In genomic region chr3:54785976-54786375, GRCh38 we compare ENCODE assay signal across 27 cellular contexts.
"Had no signal": no experiment of that assay in that cellular context is flagged by ENCODE, and none has a peak within 500 bp of the region (broad histone marks: within the 10 kb centered on the region; RNA-seq: fewer than 3 reads in every experiment).

No MANE protein-coding gene starts in this region.

- H3K9me3 ChIP-seq: suprapubic skin, testis, thyroid gland, tibial artery, tibial nerve, transverse colon, upper lobe of left lung, upper lobe of right lung, uterus, vagina had no signal

- H3K36me3 ChIP-seq: stomach, suprapubic skin, thoracic aorta, thyroid gland, tibial artery, tibial nerve, transverse colon, upper lobe of left lung, upper lobe of right lung, uterus, vagina had no signal

- H3K4me1 Mint-ChIP-seq: stimulated activated effector memory CD8-positive, alpha-beta T cell treated with anti-CD3 and anti-CD28 coated beads, Interleukin-12 subunit alpha, Interleukin-12 subunit beta, amount 100 ng/mL, for 72 hours; stimulated activated naive B cell treated with anti-CD40 and anti-IgM and Interleukin-4, amounts not matched to agents 10 μg/mL and 1 μg/mL and 100 μg/mL, for 72 hours; stimulated activated naive CD8-positive, alpha-beta T cell treated with anti-CD3 and anti-CD28 coated beads, Interleukin-15, amount 100 ng/mL, for 72 hours had no signal

- H3K27ac ChIP-seq: stomach, suprapubic skin, testis, thoracic aorta, thyroid gland, tibial artery, tibial nerve, transverse colon, upper lobe of left lung, upper lobe of right lung, uterus, vagina had no signal

- H3K27me3 Mint-ChIP-seq: stimulated activated naive B cell treated with anti-CD40 and anti-IgM and Interleukin-4, amounts not matched to agents 10 μg/mL and 1 μg/mL and 100 μg/mL, for 72 hours; stimulated activated naive CD8-positive, alpha-beta T cell treated with anti-CD3 and anti-CD28 coated beads, Interleukin-15, amount 100 ng/mL, for 72 hours; stimulated activated naive CD8-positive, alpha-beta T cell treated with anti-CD3 and anti-CD28 coated beads, Interleukin-15, Interleukin-2, amounts not matched to agents 100 ng/mL and 50 ng/mL, for 24 hours had no signal

- H3K36me3 Mint-ChIP-seq: stimulated activated effector memory CD8-positive, alpha-beta T cell treated with anti-CD3 and anti-CD28 coated beads, Interleukin-12 subunit alpha, Interleukin-12 subunit beta, amount 100 ng/mL, for 72 hours; stimulated activated naive B cell treated with anti-CD40 and anti-IgM and Interleukin-4, amounts not matched to agents 10 μg/mL and 1 μg/mL and 100 μg/mL, for 72 hours; type B pancreatic cell had no signal

- DNase-seq: stimulated activated CD4-positive, alpha-beta T cell treated with anti-CD3 and anti-CD28 coated beads, Interleukin-2, amount 100 ng/mL, for 48 hours; stimulated activated CD4-positive, alpha-beta T cell treated with anti-CD3 and anti-CD28 coated beads, Interleukin-4, amount 100 ng/mL, for 1 hour; stimulated activated CD4-positive, alpha-beta T cell treated with anti-CD3 and anti-CD28 coated beads, Interleukin-4, amount 100 ng/mL, for 24 hours; stimulated activated CD4-positive, alpha-beta T cell treated with anti-CD3 and anti-CD28 coated beads, Interleukin-4, amount 100 ng/mL, for 4 hours; stimulated activated CD8-positive, alpha-beta memory T cell treated with anti-CD3 and anti-CD28 coated beads, Interleukin-4, amount 100 ng/mL, for 48 hours; stimulated activated naive B cell treated with anti-CD40 and anti-IgM and Interleukin-4, amounts not matched to agents 10 μg/mL and 1 μg/mL and 100 μg/mL, for 72 hours; stimulated activated naive CD4-positive, alpha-beta T cell; stimulated activated naive CD4-positive, alpha-beta T cell treated with Interleukin-2 at 50 U/mL for 16 hours; stimulated activated naive CD8-positive, alpha-beta T cell treated with anti-CD3 and anti-CD28 coated beads, Interleukin-15, amount 100 ng/mL, for 72 hours; stimulated activated naive CD8-positive, alpha-beta T cell treated with anti-CD3 and anti-CD28 coated beads, Interleukin-15, Interleukin-2, amounts not matched to agents 100 U/mL and 50 U/mL, for 24 hours; stomach; substantia nigra; testis; thyroid gland; tibial artery; transverse colon; trophoblast cell; upper lobe of left lung; upper lobe of right lung; uterus had no signal

- H3K4me3 ChIP-seq: stomach, suprapubic skin, testis, thoracic aorta, thyroid gland, tibial artery, tibial nerve, transverse colon, upper lobe of left lung, upper lobe of right lung, uterus, vagina had no signal

- H3K9me3 Mint-ChIP-seq: stimulated activated naive CD8-positive, alpha-beta T cell treated with anti-CD3 and anti-CD28 coated beads, Interleukin-15, Interleukin-2, amounts not matched to agents 100 ng/mL and 50 ng/mL, for 24 hours had no signal

- H3K4me3 Mint-ChIP-seq: stimulated activated effector memory CD8-positive, alpha-beta T cell treated with anti-CD3 and anti-CD28 coated beads, Interleukin-12 subunit alpha, Interleukin-12 subunit beta, amount 100 ng/mL, for 72 hours; stimulated activated naive B cell treated with anti-CD40 and anti-IgM and Interleukin-4, amounts not matched to agents 10 μg/mL and 1 μg/mL and 100 μg/mL, for 72 hours; stimulated activated naive CD8-positive, alpha-beta T cell treated with anti-CD3 and anti-CD28 coated beads, Interleukin-15, amount 100 ng/mL, for 72 hours; stimulated activated naive CD8-positive, alpha-beta T cell treated with anti-CD3 and anti-CD28 coated beads, Interleukin-15, Interleukin-2, amounts not matched to agents 100 ng/mL and 50 ng/mL, for 24 hours; type B pancreatic cell had no signal

- H3K27ac Mint-ChIP-seq: stimulated activated effector memory CD8-positive, alpha-beta T cell treated with anti-CD3 and anti-CD28 coated beads, Interleukin-12 subunit alpha, Interleukin-12 subunit beta, amount 100 ng/mL, for 72 hours; stimulated activated naive B cell treated with anti-CD40 and anti-IgM and Interleukin-4, amounts not matched to agents 10 μg/mL and 1 μg/mL and 100 μg/mL, for 72 hours; stimulated activated naive CD8-positive, alpha-beta T cell treated with anti-CD3 and anti-CD28 coated beads, Interleukin-15, amount 100 ng/mL, for 72 hours; stimulated activated naive CD8-positive, alpha-beta T cell treated with anti-CD3 and anti-CD28 coated beads, Interleukin-15, Interleukin-2, amounts not matched to agents 100 ng/mL and 50 ng/mL, for 24 hours; type B pancreatic cell had no signal

- H3K27me3 ChIP-seq: stomach, suprapubic skin, testis, thyroid gland, tibial artery, tibial nerve, transverse colon, upper lobe of left lung, upper lobe of right lung, uterus, vagina had no signal

- H3K4me1 ChIP-seq: stomach, suprapubic skin, testis, thyroid gland, tibial artery, tibial nerve, transverse colon, upper lobe of left lung, upper lobe of right lung, uterus, vagina had no signal

- ATAC-seq: stimulated activated effector memory CD8-positive, alpha-beta T cell treated with anti-CD3 and anti-CD28 coated beads, Interleukin-12 subunit alpha, Interleukin-12 subunit beta, amount 100 ng/mL, for 72 hours; stimulated activated naive B cell treated with anti-CD40 and anti-IgM and Interleukin-4, amounts not matched to agents 10 μg/mL and 1 μg/mL and 100 μg/mL, for 72 hours; stimulated activated naive CD8-positive, alpha-beta T cell treated with anti-CD3 and anti-CD28 coated beads, Interleukin-15, amount 100 ng/mL, for 72 hours; stimulated activated naive CD8-positive, alpha-beta T cell treated with anti-CD3 and anti-CD28 coated beads, Interleukin-15, Interleukin-2, amounts not matched to agents 100 U/mL and 50 U/mL, for 24 hours; upper lobe of right lung had no signal
